8 cellular contexts compared by ENCODE assay signal in genomic region chr6:36765943-36766648, GRCh38.
A peak's percentile ranks its signal among the peaks of the same experiment; 100 is the strongest.
DNase-seq lines count a peak whose midpoint lies in the region; ATAC-seq and TF ChIP-seq lines count a peak whose summit lies in the region.

No MANE protein-coding gene starts in this region.

- no peaks in the 10 kb centered on the region for H3K4me1 ChIP-seq in HEK293 (ENCODE audit: control insufficient read depth, insufficient read depth, low read length)

- H3K4me3 Mint-ChIP-seq in T-helper 1 cell treated with Interleukin-12 subunit alpha and Interleukin-12 subunit beta and Interleukin-4 antibody, amounts not matched to agents 30 μg/mL and 1 μg/mL, for 36 hours: no peak overlapping the region

- H3K4me3 ChIP-seq in HEK293 (ENCODE audit: low read depth, low read length): no peak overlapping the region
- no peak overlapping the region for H3K4me3 ChIP-seq in retinal pigment epithelial cell (ENCODE audit: low read length)

- CTCF ChIA-PET in HEK293 (lab: Yijun Ruan, JAX): interaction anchor here (0.5 to 13.1 kb wide), 71 partner anchors 10 to 769 kb away, joined by 3 to 298 read pairs (median 4); partner anchors contain the start of gene C6orf89

- no peak overlapping the region for H3K27ac ChIP-seq in HEK293 (ENCODE audit: extremely low read depth, low read depth, low read length)

- no peaks in the 10 kb centered on the region for H3K9me3 Mint-ChIP-seq in T-helper 1 cell treated with Interleukin-12 subunit alpha and Interleukin-12 subunit beta and Interleukin-4 antibody, amounts not matched to agents 30 μg/mL and 1 μg/mL, for 36 hours

- intact Hi-C loops in left ventricle myocardium superior (cut with micrococcal nuclease): loop anchor here (5.0 kb wide), 1 partner anchor 86 kb away; no protein-coding TSS in a partner anchor

- H3K27me3 Mint-ChIP-seq in T-helper 1 cell treated with Interleukin-12 subunit alpha and Interleukin-12 subunit beta and Interleukin-4 antibody, amounts not matched to agents 30 μg/mL and 1 μg/mL, for 36 hours (ENCODE audit: low read depth): no peaks in the 10 kb centered on the region

- H3K9me3 ChIP-seq in HEK293 (ENCODE audit: control insufficient read depth, insufficient read depth, low read depth, low read length): no peaks in the 10 kb centered on the region

- POLR2A ChIA-PET in HEK293 (lab: Yijun Ruan, JAX): interaction anchor here (1.0 to 2.0 kb wide), 3 partner anchors 83 to 252 kb away, joined by 3 to 14 read pairs (median 3); partner anchors contain the start of gene C6orf89

- no peaks in the 10 kb centered on the region for H3K36me3 ChIP-seq in HEK293 (ENCODE audit: control insufficient read depth in 2 of 2, insufficient read depth in 1 of 2, low read length in 2 of 2)

- no peaks in the 10 kb centered on the region for H3K36me3 Mint-ChIP-seq in T-helper 1 cell treated with Interleukin-12 subunit alpha and Interleukin-12 subunit beta and Interleukin-4 antibody, amounts not matched to agents 30 μg/mL and 1 μg/mL, for 36 hours (ENCODE audit: low read depth)

- ATAC-seq in left ventricle myocardium superior (peak; percentile 66), GM18519 (IDR thresholded peaks at IDR 0.05; ENCODE audit: low FRiP score, unreplicated experiment) (no peak)

- peaks cover 37% of the 10 kb centered on the region for H3K4me1 Mint-ChIP-seq in T-helper 1 cell treated with Interleukin-12 subunit alpha and Interleukin-12 subunit beta and Interleukin-4 antibody, amounts not matched to agents 30 μg/mL and 1 μg/mL, for 36 hours (ENCODE audit: low read depth)

- DNase-seq in ELR (ENCODE audit: low read depth) (peak; percentile 87), NCI-H146 (lab: John Stamatoyannopoulos, UW) (peak; percentile 78), amniotic stem cell (lab: John Stamatoyannopoulos, UW) (peak; percentile 67), left ventricle myocardium superior (peak; percentile 86), retinal pigment epithelial cell (ENCODE audit: low read depth) (peak; percentile 46)

- H3K27ac Mint-ChIP-seq in T-helper 1 cell treated with Interleukin-12 subunit alpha and Interleukin-12 subunit beta and Interleukin-4 antibody, amounts not matched to agents 30 μg/mL and 1 μg/mL, for 36 hours: peak overlapping the region; percentile 24

- TF ChIP-seq CTCF in HEK293 (tag by site-specific recombination; IDR thresholded peaks at IDR 0.05) (peak; percentile 85), retinal pigment epithelial cell (conservative IDR thresholded peaks at IDR 0.05; ENCODE audit: low read depth, low read length) (peak; percentile 97)

TF ChIP-seq in HEK293, 187 proteins besides CTCF, POLR2A, EP300 and RAD21 (continues in another document):
- TF ChIP-seq TRIM28 (IDR thresholded peaks at IDR 0.05; ENCODE audit: borderline replicate concordance, low read length) (no peak), ZNF776 (tag by site-specific recombination; IDR thresholded peaks at IDR 0.05; ENCODE audit: borderline replicate concordance) (no peak), ZNF701 (tag by site-specific recombination; IDR thresholded peaks at IDR 0.05) (no peak), GLI4 (tag by site-specific recombination; IDR thresholded peaks at IDR 0.05) (no peak), ZNF660 (tag by site-specific recombination; IDR thresholded peaks at IDR 0.05) (peak; percentile 72; the same call in 1 of the 2 replicates), ZSCAN30 (tag by site-specific recombination; IDR thresholded peaks at IDR 0.05) (peak; percentile 79), ZNF354C (tag by site-specific recombination; IDR thresholded peaks at IDR 0.05; ENCODE audit: borderline replicate concordance, low read depth) (no peak), ZXDB (tag by site-specific recombination; IDR thresholded peaks at IDR 0.05) (peak; percentile 20; the same call in 1 of the 2 replicates), ZNF580 (tag by site-specific recombination; IDR thresholded peaks at IDR 0.05) (0 out of 2 replicates have a peak, but pooled peaks have one; percentile 42), ZBTB17 (tag by site-specific recombination; IDR thresholded peaks at IDR 0.05) (peak; percentile 56; the same call in 1 of the 2 replicates), ZNF560 (tag by site-specific recombination; IDR thresholded peaks at IDR 0.05; ENCODE audit: borderline replicate concordance) (no peak), ZNF600 (tag by site-specific recombination; IDR thresholded peaks at IDR 0.05) (peak; percentile 49; the same call in 1 of the 2 replicates), KLF17 (tag by site-specific recombination; IDR thresholded peaks at IDR 0.05) (no peak), SP7 (tag by site-specific recombination; IDR thresholded peaks at IDR 0.05) (peak; percentile 49; the same call in 1 of the 2 replicates), ZNF707 (tag by site-specific recombination; IDR thresholded peaks at IDR 0.05) (no peak), ZIC2 (tag by site-specific recombination; IDR thresholded peaks at IDR 0.05) (no peak), ZNF292 (tag by site-specific recombination; IDR thresholded peaks at IDR 0.05; ENCODE audit: borderline replicate concordance, low read depth) (no peak), TCF7L2 (IDR thresholded peaks at IDR 0.05; ENCODE audit: borderline replicate concordance, low read depth, low read length) (no peak), HOXC10 (CRISPR knock-in tag; IDR thresholded peaks at IDR 0.05) (peak; percentile 65; the same call in 1 of the 2 replicates), ZNF341 (tag by site-specific recombination; IDR thresholded peaks at IDR 0.05; ENCODE audit: low read depth) (no peak), ZNF2 (tag by site-specific recombination; IDR thresholded peaks at IDR 0.05) (0 out of 2 replicates have a peak, but pooled peaks have one; percentile 60), ZNF211 (tag by site-specific recombination; IDR thresholded peaks at IDR 0.05; ENCODE audit: low read depth) (no peak), WT1 (tag by site-specific recombination; IDR thresholded peaks at IDR 0.05) (peak; percentile 8; the same call in 1 of the 2 replicates), ZFP69B (tag by site-specific recombination; IDR thresholded peaks at IDR 0.05) (no peak), ZNF843 (tag by site-specific recombination; IDR thresholded peaks at IDR 0.05) (no peak), PRDM10 (tag by site-specific recombination; IDR thresholded peaks at IDR 0.05) (peak; percentile 87), ZNF692 (tag by site-specific recombination; IDR thresholded peaks at IDR 0.05) (0 out of 2 replicates have a peak, but pooled peaks have one; percentile 30), ZNF169 (tag by site-specific recombination; IDR thresholded peaks at IDR 0.05) (no peak), ZNF561 (tag by site-specific recombination; IDR thresholded peaks at IDR 0.05; ENCODE audit: borderline replicate concordance) (peak; percentile 48; the same call in 1 of the 2 replicates)
